Comparison of ENCODE assay signal across 9 cellular contexts in genomic region chr6:78810146-78810545, GRCh38. TPM values are rescaled to one million over a fixed set of nuclear protein-coding genes. Genes with fewer than 3 reads are reported as not detected.
DNase-seq lines count a peak whose midpoint lies in the region; ATAC-seq, FAIRE-seq and TF ChIP-seq lines count a peak whose summit lies in the region.
"Had no signal": no experiment of that assay in that cellular context is flagged by ENCODE, and none has a peak within 500 bp of the region (broad histone marks: within the 10 kb centered on the region; RNA-seq: fewer than 3 reads in every experiment).

No MANE protein-coding gene starts in this region.

- no peaks in the 10 kb centered on the region for H3K4me1 Mint-ChIP-seq in astrocyte (ENCODE audit: low read depth, unreplicated experiment)

- H3K36me3 ChIP-seq in cardiac muscle cell (no peaks in the 10 kb centered on the region), MM.1S (replicated peaks; ENCODE audit: insufficient read depth, low read length) (no peaks in the 10 kb centered on the region), astrocyte (ENCODE audit: insufficient read depth, low read length) (no peaks in the 10 kb centered on the region), gastroesophageal sphincter (no peaks in the 10 kb centered on the region), thyroid gland (no peaks in the 10 kb centered on the region)

- no peak overlapping the region for H3K27ac ChIP-seq in cardiac muscle cell
- H3K27ac ChIP-seq in right cardiac atrium (ENCODE audit: low read length), result no peak overlapping the region
- H3K27ac ChIP-seq in MM.1S (ENCODE audit: low read length), result no peak overlapping the region
- no peak overlapping the region for H3K27ac ChIP-seq in astrocyte (ENCODE audit: low read depth, low read length)
- H3K27ac ChIP-seq in gastroesophageal sphincter, result no peak overlapping the region
- no peak overlapping the region for H3K27ac ChIP-seq in thyroid gland

- H3K9ac ChIP-seq in MM.1S (ENCODE audit: low read length), result no peak overlapping the region
- H3K9ac ChIP-seq in astrocyte (ENCODE audit: low read length), result no peak overlapping the region

- WGBS in right cardiac atrium, result 15% methylated on average over 1 of the region's 1 CpG
- 0 to 13% methylated on average over 1 of the region's 1 CpG for WGBS in gastroesophageal sphincter (ENCODE audit: low coverage in 1 of 2), 2 donors
- 14 to 15% methylated on average over 1 of the region's 1 CpG for WGBS in thyroid gland, 2 donors

- H3K9me3 ChIP-seq in cardiac muscle cell (ENCODE audit: low read depth) (no peaks in the 10 kb centered on the region), right cardiac atrium (ENCODE audit: control insufficient read depth, low read length) (no peaks in the 10 kb centered on the region), MM.1S (replicated peaks; ENCODE audit: insufficient read depth, low read length) (no peaks in the 10 kb centered on the region), astrocyte (ENCODE audit: insufficient read depth, low read depth, low read length) (no peaks in the 10 kb centered on the region), gastroesophageal sphincter (peaks cover 0 to 60% (median 0%) of the 10 kb centered on the region in 3 donors), thyroid gland (no peaks in the 10 kb centered on the region)

- H3K27me3 ChIP-seq in cardiac muscle cell, result no peaks in the 10 kb centered on the region
- no peaks in the 10 kb centered on the region for H3K27me3 ChIP-seq in right cardiac atrium (ENCODE audit: control insufficient read depth, insufficient read depth)
- no peaks in the 10 kb centered on the region for H3K27me3 ChIP-seq in MM.1S (replicated peaks; ENCODE audit: insufficient read depth, low read length)
- H3K27me3 ChIP-seq in astrocyte (ENCODE audit: insufficient read depth, low read length), result no peaks in the 10 kb centered on the region
- H3K27me3 ChIP-seq in gastroesophageal sphincter, result peaks cover 12% of the 10 kb centered on the region
- no peaks in the 10 kb centered on the region for H3K27me3 ChIP-seq in thyroid gland

- TF ChIP-seq POLR2A in gastroesophageal sphincter (IDR thresholded peaks at IDR 0.05), result no peak
- no peak for TF ChIP-seq POLR2A in thyroid gland (IDR thresholded peaks at IDR 0.05)

- H3K4me1 ChIP-seq in cardiac muscle cell (ENCODE audit: low read depth) (no peaks in the 10 kb centered on the region), right cardiac atrium (ENCODE audit: control insufficient read depth, insufficient read depth, low read length) (no peaks in the 10 kb centered on the region), MM.1S (ENCODE audit: low read length) (no peaks in the 10 kb centered on the region), astrocyte (ENCODE audit: insufficient read depth, low read length) (no peaks in the 10 kb centered on the region), gastroesophageal sphincter (no peaks in the 10 kb centered on the region), thyroid gland (no peaks in the 10 kb centered on the region)

- FAIRE-seq in astrocyte (lab: Jason Lieb, UNC), result peak; percentile 45
- FAIRE-seq: G401.6 had no signal

- TF ChIP-seq EP300 in gastroesophageal sphincter (IDR thresholded peaks at IDR 0.05), result no peak

- no peak overlapping the region for H2AFZ ChIP-seq in MM.1S (ENCODE audit: low read length)
- H2AFZ ChIP-seq in astrocyte (ENCODE audit: low read depth, low read length), result no peak overlapping the region

- H3K4me3 ChIP-seq in cardiac muscle cell, result no peak overlapping the region
- H3K4me3 ChIP-seq in right cardiac atrium (ENCODE audit: low read length), result no peak overlapping the region
- H3K4me3 ChIP-seq in MM.1S (ENCODE audit: low read length), result no peak overlapping the region
- no peak overlapping the region for H3K4me3 ChIP-seq in astrocyte (ENCODE audit: insufficient read depth, low read depth, low read length)
- no peak overlapping the region for H3K4me3 ChIP-seq in gastroesophageal sphincter
- H3K4me3 ChIP-seq in thyroid gland (replicated peaks in 1 of 3), result no peak overlapping the region

- intact Hi-C loops in right cardiac atrium (cut with DNase I), result no loop called here
- intact Hi-C loops in thyroid gland (cut with DNase I), result no loop called here

- H3K79me2 ChIP-seq in MM.1S (ENCODE audit: low read length) (no peaks in the 10 kb centered on the region), astrocyte (ENCODE audit: insufficient read depth, low read length) (no peaks in the 10 kb centered on the region)

- no peak overlapping the region for H3K4me3 Mint-ChIP-seq in astrocyte (ENCODE audit: unreplicated experiment)

- ATAC-seq in right cardiac atrium (no peak), gastroesophageal sphincter (no peak)

- peaks cover 1% of the 10 kb centered on the region for H3K9me3 Mint-ChIP-seq in astrocyte (ENCODE audit: unreplicated experiment)

- H3K27me3 Mint-ChIP-seq in astrocyte (ENCODE audit: low read depth, unreplicated experiment), result no peaks in the 10 kb centered on the region

- H3K4me2 ChIP-seq in MM.1S (ENCODE audit: low read depth, low read length), result no peak overlapping the region
- no peak overlapping the region for H3K4me2 ChIP-seq in astrocyte (ENCODE audit: low read length)

- H4K20me1 ChIP-seq in MM.1S (ENCODE audit: insufficient read depth, low read length) (no peaks in the 10 kb centered on the region), astrocyte (ENCODE audit: insufficient read depth, low read length) (no peaks in the 10 kb centered on the region)

- H3K36me3 Mint-ChIP-seq in astrocyte (ENCODE audit: low read depth, unreplicated experiment), result no peaks in the 10 kb centered on the region

- no peaks in the 10 kb centered on the region for H3K9me2 ChIP-seq in MM.1S (replicated peaks; ENCODE audit: insufficient read depth, low read length)

- DNase-seq in cardiac muscle cell (ENCODE audit: low read depth in 1 of 2, low spot score in 1 of 2) (peak; percentile 25 to 47), right cardiac atrium (no peak), MM.1S (peak; percentile 28), astrocyte (ENCODE audit: low read depth) (peak; percentile 39), lung microvascular endothelial cell (ENCODE audit: low read depth in 2 of 2) (peak; percentile 60 to 67), superior temporal gyrus (ENCODE audit: extremely low spot score) (no peak), thyroid gland (no peak)

- TF ChIP-seq CTCF in cardiac muscle cell (IDR thresholded peaks at IDR 0.05; ENCODE audit: low read depth, low read length), result peak; percentile 46
- TF ChIP-seq CTCF in MM.1S (IDR thresholded peaks at IDR 0.05; ENCODE audit: low read length), result peak; percentile 70
- TF ChIP-seq CTCF in astrocyte (IDR thresholded peaks at IDR 0.05; ENCODE audit: insufficient read depth, low read depth, low read length), result peak; percentile 72
- no peak for TF ChIP-seq CTCF in gastroesophageal sphincter (IDR thresholded peaks at IDR 0.05)
- no peak for TF ChIP-seq CTCF in thyroid gland (IDR thresholded peaks at IDR 0.05)

- H3K27ac Mint-ChIP-seq in astrocyte (ENCODE audit: unreplicated experiment), result no peak overlapping the region

- no peaks in the 10 kb centered on the region for H3F3A ChIP-seq in MM.1S (ENCODE audit: insufficient read depth, low read length)

RNA-seq across cellular contexts. Expression of gene IRAK1BP1, which starts 57.2 kb away (rescaled TPM):
- 6.7 and 7.5 TPM in 2 replicates for total RNA-seq in cardiac muscle cell
- 4.7 and 7.7 TPM in 2 replicates for polyA plus RNA-seq in cardiac muscle cell
- total RNA-seq in right cardiac atrium, result 1 to 10 TPM; 3.6 to 6.2 (median 5.1) TPM
- 3.0 TPM for polyA plus RNA-seq in right cardiac atrium
- total RNA-seq in astrocyte, result 3.4 and 3.7 TPM in 2 replicates
- total RNA-seq in lung microvascular endothelial cell, result 1.5 and 2.2 TPM in 2 replicates
- 1 to 10 TPM; 3.1 to 6.1 (median 5.3) TPM for total RNA-seq in gastroesophageal sphincter
- 10 to 100 TPM in 3 of 4 donors, 1 to 10 TPM in 1; 9.8 to 13.5 (median 13.1) TPM for total RNA-seq in thyroid gland

Comparison
In these comparisons a context has a peak if more than half of its experiments do, and no peak if none do; other contexts are left out.
1. DNase-seq: peak in cardiac muscle cell (2 of 2), MM.1S (single experiment), astrocyte (single experiment) and lung microvascular endothelial cell (2 of 2); none in right cardiac atrium (0 of 3), superior temporal gyrus (single experiment) and thyroid gland (0 of 2).
2. CTCF ChIP-seq: peak in cardiac muscle cell (single experiment), MM.1S (single experiment) and astrocyte (single experiment); none in gastroesophageal sphincter (0 of 4) and thyroid gland (0 of 6).